In the genomic region with DNA sequence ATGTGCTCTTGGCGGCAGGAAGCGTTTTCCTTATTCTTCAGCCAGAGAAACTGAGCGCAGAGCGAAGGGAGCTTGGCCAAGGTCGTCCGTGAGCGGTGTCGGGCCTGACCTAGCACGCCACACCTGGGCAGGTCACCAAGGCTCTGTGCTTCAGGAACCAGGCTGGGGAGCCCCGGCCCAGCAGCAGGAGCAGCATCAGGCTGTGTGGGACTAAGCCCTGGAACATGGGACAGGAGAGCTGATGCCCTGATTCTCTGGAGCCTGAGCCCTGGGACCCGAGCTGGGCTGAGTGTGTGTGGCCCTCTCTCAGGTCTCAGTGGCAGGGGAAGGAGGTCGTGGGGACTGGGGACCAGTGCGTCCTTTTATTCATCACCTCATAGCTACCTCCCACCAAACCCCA, we compare ENCODE assay signal across 18 cellular contexts.
"Had no signal": no experiment of that assay in that cellular context is flagged by ENCODE, and none has a peak within 500 bp of the region (broad histone marks: within the 10 kb centered on the region; RNA-seq: fewer than 3 reads in every experiment).

No MANE protein-coding gene starts in this region.

- H3K36me3 ChIP-seq: ascending aorta, esophagus muscularis mucosa, gastroesophageal sphincter, heart left ventricle, spleen had no signal

- H3K27me3 ChIP-seq: ascending aorta had no signal

- DNase-seq: activated CD4-positive, alpha-beta T cell treated with anti-CD3 and anti-CD28 coated beads for 48 hours; activated CD8-positive, alpha-beta T cell treated with anti-CD3 and anti-CD28 coated beads, Interleukin-2, amount 10 ng/mL, durations not matched to agents 7 days and 5 days; activated gamma-delta T cell; cerebellar nuclear complex; effector CD8-positive, alpha-beta T cell; heart left ventricle; mesendoderm; naive thymus-derived CD8-positive, alpha-beta T cell; nucleus accumbens; spleen; stimulated activated naive B cell treated with anti-CD40 and anti-IgM and Interleukin-4, amounts not matched to agents 10 μg/mL and 1 μg/mL and 100 μg/mL, for 72 hours had no signal

- H3K9me3 Mint-ChIP-seq: activated naive CD4-positive, alpha-beta T cell treated with anti-CD3 and anti-CD28 coated beads, Interleukin-2, amount 50 U/mL, for 24 hours; naive thymus-derived CD8-positive, alpha-beta T cell; stimulated activated naive B cell treated with anti-CD40 and anti-IgM and Interleukin-4, amounts not matched to agents 10 μg/mL and 1 μg/mL and 100 μg/mL, for 72 hours; T-helper 2 cell treated with Interferon-gamma antibody and Interleukin-4, amounts not matched to agents 5 μg/mL and 100 μg/mL, for 36 hours; WTC11 had no signal

- H3K27me3 Mint-ChIP-seq: activated naive CD4-positive, alpha-beta T cell treated with anti-CD3 and anti-CD28 coated beads, Interleukin-2, amount 50 U/mL, for 24 hours; naive thymus-derived CD8-positive, alpha-beta T cell had no signal

- ATAC-seq: activated CD8-positive, alpha-beta T cell treated with anti-CD3 and anti-CD28 coated beads, Interleukin-2, amount 10 ng/mL, durations not matched to agents 7 days and 5 days; gastroesophageal sphincter; heart left ventricle; naive thymus-derived CD8-positive, alpha-beta T cell; stimulated activated naive B cell treated with anti-CD40 and anti-IgM and Interleukin-4, amounts not matched to agents 10 μg/mL and 1 μg/mL and 100 μg/mL, for 72 hours; WTC11 had no signal

- H3K27ac ChIP-seq: ascending aorta, esophagus muscularis mucosa, gastroesophageal sphincter, heart left ventricle, SK-N-MC, spleen had no signal

- H3K27ac Mint-ChIP-seq: activated CD8-positive, alpha-beta T cell treated with anti-CD3 and anti-CD28 coated beads, Interleukin-2, amount 10 ng/mL, durations not matched to agents 7 days and 5 days; activated naive CD4-positive, alpha-beta T cell treated with anti-CD3 and anti-CD28 coated beads, Interleukin-2, amount 50 U/mL, for 24 hours; stimulated activated naive B cell treated with anti-CD40 and anti-IgM and Interleukin-4, amounts not matched to agents 10 μg/mL and 1 μg/mL and 100 μg/mL, for 72 hours; T-helper 2 cell treated with Interferon-gamma antibody and Interleukin-4, amounts not matched to agents 5 μg/mL and 100 μg/mL, for 36 hours; WTC11 had no signal

- H3K9me3 ChIP-seq: ascending aorta, esophagus muscularis mucosa, gastroesophageal sphincter, heart left ventricle, spleen had no signal

- H3K4me1 ChIP-seq: ascending aorta had no signal

- H3K4me1 Mint-ChIP-seq: stimulated activated naive B cell treated with anti-CD40 and anti-IgM and Interleukin-4, amounts not matched to agents 10 μg/mL and 1 μg/mL and 100 μg/mL, for 72 hours; WTC11 had no signal

- H3K4me3 ChIP-seq: ascending aorta, esophagus muscularis mucosa, gastroesophageal sphincter, heart left ventricle, SK-N-MC, spleen had no signal

- H3K4me3 Mint-ChIP-seq: activated CD8-positive, alpha-beta T cell treated with anti-CD3 and anti-CD28 coated beads, Interleukin-2, amount 10 ng/mL, durations not matched to agents 7 days and 5 days; activated naive CD4-positive, alpha-beta T cell treated with anti-CD3 and anti-CD28 coated beads, Interleukin-2, amount 50 U/mL, for 24 hours; naive thymus-derived CD8-positive, alpha-beta T cell; stimulated activated naive B cell treated with anti-CD40 and anti-IgM and Interleukin-4, amounts not matched to agents 10 μg/mL and 1 μg/mL and 100 μg/mL, for 72 hours; T-helper 2 cell treated with Interferon-gamma antibody and Interleukin-4, amounts not matched to agents 5 μg/mL and 100 μg/mL, for 36 hours; WTC11 had no signal

- H3K36me3 Mint-ChIP-seq: activated naive CD4-positive, alpha-beta T cell treated with anti-CD3 and anti-CD28 coated beads, Interleukin-2, amount 50 U/mL, for 24 hours; naive thymus-derived CD8-positive, alpha-beta T cell; stimulated activated naive B cell treated with anti-CD40 and anti-IgM and Interleukin-4, amounts not matched to agents 10 μg/mL and 1 μg/mL and 100 μg/mL, for 72 hours; WTC11 had no signal
